ENCODE assay signal across 9 cellular contexts in the genomic region with DNA sequence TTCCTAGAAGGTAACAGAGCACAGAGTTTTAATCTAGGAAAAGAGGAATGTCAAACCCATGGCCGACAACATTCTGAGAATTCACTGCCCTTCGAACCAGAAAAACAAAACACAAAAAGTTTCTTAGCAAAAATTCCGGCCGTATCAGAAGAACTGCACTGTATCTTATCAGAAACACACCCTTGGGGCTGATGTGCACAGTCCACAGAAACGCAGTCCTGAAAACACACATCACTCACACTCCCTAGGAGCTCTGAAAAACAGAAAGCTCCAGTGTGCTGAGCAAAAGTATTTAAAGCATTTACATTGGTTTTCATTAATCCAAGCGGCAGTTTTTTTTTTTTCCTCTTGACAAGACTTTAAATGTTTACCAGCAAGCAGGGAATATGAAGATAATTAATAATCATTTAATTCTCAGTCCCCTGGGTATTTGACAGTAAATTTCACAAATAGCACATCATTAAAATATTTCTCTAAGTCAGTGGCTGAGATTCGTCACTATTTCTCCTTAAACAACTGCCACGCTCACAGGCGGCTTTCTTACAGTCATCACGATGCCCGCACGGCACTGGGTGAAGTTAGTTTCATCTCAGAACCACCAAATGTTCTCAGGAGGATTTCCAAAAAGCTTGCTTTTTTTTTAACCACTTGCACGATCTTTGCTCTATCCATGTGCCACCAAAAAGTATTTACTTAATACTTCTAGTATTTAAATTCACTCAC. TPM values are rescaled to one million over a fixed set of nuclear protein-coding genes. Genes with fewer than 3 reads are reported as not detected.
DNase-seq lines count a peak whose midpoint lies in the region; ATAC-seq and TF ChIP-seq lines count a peak whose summit lies in the region.
"Had no signal": no experiment of that assay in that cellular context is flagged by ENCODE, and none has a peak within 500 bp of the region (broad histone marks: within the 10 kb centered on the region; RNA-seq: fewer than 3 reads in every experiment).

No MANE protein-coding gene starts in this region.

- no peak for DNase-seq in BJ (ENCODE audit: low read depth)
- DNase-seq in OCI-LY7 (ENCODE audit: low spot score), result no peak
- peak; percentile 86 for DNase-seq in amniotic epithelial cell (ENCODE audit: low read depth)
- no peak for DNase-seq in omental fat pad (ENCODE audit: low spot score)
- DNase-seq in NCI-H146 (lab: John Stamatoyannopoulos, UW), result no peak
- DNase-seq in NCI-H187 (lab: John Stamatoyannopoulos, UW), result no peak
- DNase-seq in mucosa of gallbladder (ENCODE audit: low spot score), result no peak
- DNase-seq: NCI-H2081 had no signal

- ATAC-seq in omental fat pad (ENCODE audit: low FRiP score) (peak; percentile 29), GM21825 (IDR thresholded peaks at IDR 0.05; ENCODE audit: unreplicated experiment) (no peak)

- H3K4me1 ChIP-seq in OCI-LY7 (ENCODE audit: insufficient read depth, low read length, poor library complexity, severe bottlenecking), result peaks cover 89% of the 10 kb centered on the region

- H3K27ac ChIP-seq in OCI-LY7 (ENCODE audit: low read depth, low read length, poor library complexity, severe bottlenecking), result peak overlapping the region; percentile 35

- no peaks in the 10 kb centered on the region for H3K9me2 ChIP-seq in OCI-LY7 (ENCODE audit: insufficient read depth, low read length)

- CTCF ChIA-PET in BJ (lab: Yijun Ruan, JAX), result interaction anchor here (0.6 to 1.2 kb wide), 3 partner anchors 12 to 161 kb away, joined by 3 to 4 read pairs (median 4); no protein-coding TSS in a partner anchor
- CTCF ChIA-PET in OCI-LY7 (lab: Charles Lee; ENCODE audit: unreplicated experiment), result no interaction called here

- no peaks in the 10 kb centered on the region for H4K20me1 ChIP-seq in OCI-LY7 (ENCODE audit: insufficient read depth, low read length)

- peaks cover 94% of the 10 kb centered on the region for H3K79me2 ChIP-seq in OCI-LY7 (ENCODE audit: insufficient read depth, low read depth, low read length)

- H3K9me3 ChIP-seq in OCI-LY7 (ENCODE audit: low read length), result no peaks in the 10 kb centered on the region

- intact Hi-C loops in OCI-LY7 (cut with micrococcal nuclease; ENCODE audit: unreplicated experiment), result loop anchor here (2.0 to 5.0 kb wide), 2 partner anchors 68 to 147 kb away; no protein-coding TSS in a partner anchor

- H3K36me3 ChIP-seq in BJ (ENCODE audit: control insufficient read depth, insufficient read depth, low read length), result no peaks in the 10 kb centered on the region
- peaks cover 26% of the 10 kb centered on the region; the same call in 1 of the 2 replicates for H3K36me3 ChIP-seq in OCI-LY7 (ENCODE audit: insufficient read depth, low read length)

- no TSS peak for BruUV-seq in OCI-LY7 (replicated peaks; lab: Mats Ljungman, UMichigan)

- no peak overlapping the region; the same call in 1 of the 2 replicates for H2AFZ ChIP-seq in OCI-LY7 (ENCODE audit: low read length)

- peak overlapping the region; percentile 63 for H3K4me2 ChIP-seq in OCI-LY7 (ENCODE audit: low read length)

- TF ChIP-seq CTCF in BJ (IDR thresholded peaks at IDR 0.05; ENCODE audit: insufficient read depth, low read depth, low read length), result no peak
- TF ChIP-seq CTCF in OCI-LY7 (conservative IDR thresholded peaks at IDR 0.05; ENCODE audit: low read length), result no peak
- TF ChIP-seq CTCF in omental fat pad (IDR thresholded peaks at IDR 0.05), result no peak

- H3K27me3 ChIP-seq in BJ (ENCODE audit: control insufficient read depth, insufficient read depth, low read length), result no peaks in the 10 kb centered on the region

- H3K4me3 ChIP-seq in BJ (ENCODE audit: low read depth, low read length) (peak overlapping the region; percentile 21), OCI-LY7 (ENCODE audit: low read depth, low read length, poor library complexity, severe bottlenecking) (peak overlapping the region; percentile 34)

- POLR2A ChIA-PET in BJ (lab: Charles Lee), result interaction anchor here (0.7 kb wide), 2 partner anchors 118 to 274 kb away, joined by 5 to 9 read pairs; no protein-coding TSS in a partner anchor
- POLR2A ChIA-PET in OCI-LY7 (lab: Charles Lee), result interaction anchor here (0.6 to 1.0 kb wide), 6 partner anchors 12 to 1834 kb away, joined by 3 to 4 read pairs (median 3); no protein-coding TSS in a partner anchor

RNA-seq across cellular contexts. Expression of gene NFATC2, which starts 13.3 kb away (rescaled TPM):
- 0.12 and 0.21 TPM in 2 replicates for polyA plus RNA-seq in BJ (2011; rRNA removed)
- polyA minus RNA-seq in BJ (2011; rRNA and poly(A)+ RNA removed), result 0.24 and 0.57 TPM in 2 replicates
- total RNA-seq in OCI-LY7 (2014; rRNA removed; shearing (Covaris generic)), result 12.5 TPM in 2 replicates
- total RNA-seq in OCI-LY7 (2022) (43.7 and 43.8 TPM in 2 replicates), omental fat pad (10 to 100 TPM in 2 of 4 donors, 1 to 10 TPM in 2; 4.1 to 51.5 (median 8.7) TPM), mucosa of gallbladder (11.4 TPM)
